13 cellular contexts compared by ENCODE assay signal in genomic region chr5:7762267-7762666, GRCh38.
DNase-seq lines count a peak whose midpoint lies in the region; ATAC-seq and TF ChIP-seq lines count a peak whose summit lies in the region.
"Had no signal": no experiment of that assay in that cellular context is flagged by ENCODE, and none has a peak within 500 bp of the region (broad histone marks: within the 10 kb centered on the region; RNA-seq: fewer than 3 reads in every experiment).

No MANE protein-coding gene starts in this region.

- peak; percentile 40 for TF ChIP-seq CTCF in GM12873 (IDR thresholded peaks at IDR 0.05; ENCODE audit: insufficient read depth, low read depth, low read length, missing control alignments)

- no peaks in the 10 kb centered on the region for H3K9me3 Mint-ChIP-seq in activated T-cell treated with anti-CD3 and anti-CD28 coated beads, Interleukin-2, amount 50 U/mL, for 72 hours

- H3K4me1 Mint-ChIP-seq in activated T-cell treated with anti-CD3 and anti-CD28 coated beads, Interleukin-2, amount 50 U/mL, for 72 hours (ENCODE audit: low read depth), result no peaks in the 10 kb centered on the region

- peak overlapping the region; percentile 31 for H3K27ac ChIP-seq in layer of hippocampus (ENCODE audit: low read depth, low read length)
- H3K27ac ChIP-seq: adrenal gland, lower lobe of right lung had no signal

- H3K27me3 Mint-ChIP-seq in activated T-cell treated with anti-CD3 and anti-CD28 coated beads, Interleukin-2, amount 50 U/mL, for 72 hours (ENCODE audit: low read depth), result peaks cover 32% of the 10 kb centered on the region

- no peaks in the 10 kb centered on the region for H3K36me3 Mint-ChIP-seq in activated T-cell treated with anti-CD3 and anti-CD28 coated beads, Interleukin-2, amount 50 U/mL, for 72 hours (ENCODE audit: insufficient read depth in 2 of 2)

- DNase-seq in NCI-H748 treated with DMSO at 0.1 percent for 48 hours (lab: John Stamatoyannopoulos, UW) (peak; percentile 28), cerebellar nuclear complex (lab: John Stamatoyannopoulos, UW) (no peak), EL (no peak)
- no peak for DNase-seq in activated T-cell treated with anti-CD3 and anti-CD28 coated beads, Interleukin-2, amount 50 U/mL, for 72 hours
- DNase-seq: adrenal gland; lower lobe of right lung; NCI-H1694 treated with DMSO at 0.1 percent for 48 hours; stimulated activated CD4-positive, alpha-beta T cell treated with anti-CD3 and anti-CD28 coated beads, Interleukin-2, amount 100 ng/mL, for 48 hours; T1000 had no signal

- no peaks in the 10 kb centered on the region for H3K27me3 ChIP-seq in layer of hippocampus (ENCODE audit: control insufficient read depth, insufficient read depth, low read length)
- H3K27me3 ChIP-seq: adrenal gland had no signal

- no peak overlapping the region for H3K27ac Mint-ChIP-seq in activated T-cell treated with anti-CD3 and anti-CD28 coated beads, Interleukin-2, amount 50 U/mL, for 72 hours

- H3K4me3 Mint-ChIP-seq in activated T-cell treated with anti-CD3 and anti-CD28 coated beads, Interleukin-2, amount 50 U/mL, for 72 hours, result no peak overlapping the region

- ATAC-seq in HG02678 (IDR thresholded peaks at IDR 0.05; ENCODE audit: unreplicated experiment), result peak; percentile 58
- ATAC-seq in activated T-cell treated with anti-CD3 and anti-CD28 coated beads, Interleukin-2, amount 50 U/mL, for 72 hours (replicated peaks in 1 of 2), result no peak
- ATAC-seq in GM21717 (IDR thresholded peaks at IDR 0.05; ENCODE audit: unreplicated experiment), result no peak
